8 cellular contexts compared by ENCODE assay signal in genomic region chr15:70093070-70093469, GRCh38. TPM values are rescaled to one million over a fixed set of nuclear protein-coding genes. Genes with fewer than 3 reads are reported as not detected.
DNase-seq lines count a peak whose midpoint lies in the region; ATAC-seq, FAIRE-seq and TF ChIP-seq lines count a peak whose summit lies in the region.

No MANE protein-coding gene starts in this region.

- WGBS in GM12878 (ENCODE audit: insufficient coverage, insufficient replicate concordance, low lambda C conversion rate, missing lambda C conversion rate), result 43% methylated on average over 3 of the region's 3 CpGs

- peak overlapping the region; percentile 48 to 99 (median 77) for H3K4me2 ChIP-seq in BLaER1 treated with 17β-estradiol and CSF1 and Interleukin-3, amounts not matched to agents 10 nM and 100 nM
- H3K4me2 ChIP-seq in GM12878 (ENCODE audit: control insufficient read depth, insufficient read depth), result peak overlapping the region; percentile 72

- peaks cover 36 to 59% (median 41%) of the 10 kb centered on the region in 10 experiments for H3K4me1 ChIP-seq in BLaER1 treated with 17β-estradiol and CSF1 and Interleukin-3, amounts not matched to agents 10 nM and 100 nM
- H3K4me1 ChIP-seq in GM12878 (ENCODE audit: control insufficient read depth, insufficient read depth, low read length), result peaks cover 15% of the 10 kb centered on the region

- RAD21 ChIA-PET in GM12878 (lab: Charles Lee; ENCODE audit: unreplicated experiment), result interaction anchor here (0.8 to 4.3 kb wide), 4 partner anchors 57 to 615 kb away, joined by 3 to 16 read pairs (median 4); no protein-coding TSS in a partner anchor

- no peaks in the 10 kb centered on the region for H3K9me3 ChIP-seq in BLaER1 treated with 17β-estradiol and CSF1 and Interleukin-3, amounts not matched to agents 10 nM and 100 nM (replicated peaks in 1 of 11)
- H3K9me3 ChIP-seq in GM12878 (replicated peaks; ENCODE audit: control insufficient read depth, insufficient read depth, low read length), result no peaks in the 10 kb centered on the region

- CTCF ChIA-PET in GM12878 (lab: Yijun Ruan, JAX), result interaction anchor here (1.4 to 2.1 kb wide), 4 partner anchors 52 to 518 kb away, joined by 3 to 7 read pairs (median 6); no protein-coding TSS in a partner anchor

- H4K20me1 ChIP-seq in BLaER1 treated with 17β-estradiol and CSF1 and Interleukin-3, amounts not matched to agents 10 nM and 100 nM, result peaks cover 32 to 90% (median 49%) of the 10 kb centered on the region in 11 experiments
- H4K20me1 ChIP-seq in GM12878 (ENCODE audit: control insufficient read depth, insufficient read depth), result peaks cover 8% of the 10 kb centered on the region; the same call in 1 of the 2 replicates

- H3K36me3 ChIP-seq in BLaER1 treated with 17β-estradiol and CSF1 and Interleukin-3, amounts not matched to agents 10 nM and 100 nM, result peaks cover 0 to 71% (median 0%) of the 10 kb centered on the region in 11 experiments; a peak in 6 of 22 replicates
- H3K36me3 ChIP-seq in GM12878 (ENCODE audit: control insufficient read depth in 2 of 2, insufficient read depth in 2 of 2, low read length in 1 of 2), result peaks cover 0 to 22% of the 10 kb centered on the region in 2 experiments; a peak in 2 of 4 replicates

- POLR2A ChIA-PET in GM12878 (lab: Charles Lee), result interaction anchor here (1.1 to 3.5 kb wide), 2 partner anchors 57 to 78 kb away, joined by 3 to 17 read pairs; no protein-coding TSS in a partner anchor

- in situ Hi-C loops in KBM-7 (cut with MboI; ENCODE audit: low pct_unique_long_range_greater_than_20kb, low sequenced_read_pairs), result no loop called here
- in situ Hi-C loops in GM12878 (cut with MboI), result no loop called here

- TF ChIP-seq RAD21 in GM12878 (IDR thresholded peaks at IDR 0.05; ENCODE audit: insufficient read depth, low read depth, low read length), result no peak

- H3K4me1 Mint-ChIP-seq in natural killer cell, result peaks cover 43 to 67% of the 10 kb centered on the region in 2 donors

- no peak overlapping the region for H3K27ac Mint-ChIP-seq in natural killer cell

- peaks cover 33 to 41% of the 10 kb centered on the region in 2 donors for H3K27me3 Mint-ChIP-seq in natural killer cell (ENCODE audit: low read depth in 2 of 2)

- no peaks in the 10 kb centered on the region for H3K36me3 Mint-ChIP-seq in natural killer cell

- H3K4me3 ChIP-seq in BLaER1 treated with 17β-estradiol and CSF1 and Interleukin-3, amounts not matched to agents 10 nM and 100 nM, result no peak overlapping the region
- H3K4me3 ChIP-seq in GM12878, result peak overlapping the region; percentile 42; the same call in 1 of the 2 replicates

- no peak for TF ChIP-seq EP300 in GM12878 (IDR thresholded peaks at IDR 0.05; ENCODE audit: borderline replicate concordance in 1 of 2, control insufficient read depth in 1 of 2, low read depth in 2 of 2, low read length in 2 of 2)

- peaks cover 60% of the 10 kb centered on the region for H3K79me2 ChIP-seq in GM12878 (ENCODE audit: control insufficient read depth, insufficient read depth, low read length)

- no peak overlapping the region for H3K27ac ChIP-seq in BLaER1 treated with 17β-estradiol and CSF1 and Interleukin-3, amounts not matched to agents 10 nM and 100 nM
- H3K27ac ChIP-seq in GM12878 (ENCODE audit: control insufficient read depth, insufficient read depth), result no peak overlapping the region

- intact Hi-C loops in GM12878 (cut with micrococcal nuclease; ENCODE audit: unreplicated experiment), result no loop called here
- intact Hi-C loops in natural killer cell (cut with micrococcal nuclease), result loop anchor here (10.0 kb wide), 1 partner anchor 672 kb away; the partner anchor contains the start of gene UACA

- H3K9me3 Mint-ChIP-seq in natural killer cell, result no peaks in the 10 kb centered on the region

- no peak overlapping the region for H3K9ac ChIP-seq in BLaER1 treated with 17β-estradiol and CSF1 and Interleukin-3, amounts not matched to agents 10 nM and 100 nM
- peak overlapping the region; percentile 18; the same call in 1 of the 2 replicates for H3K9ac ChIP-seq in GM12878 (ENCODE audit: control insufficient read depth, insufficient read depth, low read length)

- no peak for TF ChIP-seq POLR2A in GM12878 (IDR thresholded peaks at IDR 0.05; ENCODE audit: low read depth, low read length)

- DNase-seq in KBM-7 (peak; percentile 37), GM12878 (ENCODE audit: low read depth, low spot score) (no peak), natural killer cell (no peak), GM10266 (ENCODE audit: extremely low spot score) (no peak)

- SMC1A ChIA-PET in GM12878 (lab: Charles Lee; ENCODE audit: uncharacterized antibody, unreplicated experiment), result interaction anchor here (1.1 to 2.2 kb wide), 8 partner anchors 12 to 393 kb away, joined by 3 to 12 read pairs (median 4); no protein-coding TSS in a partner anchor

- H3K4me3 Mint-ChIP-seq in natural killer cell, result peak overlapping the region; percentile 21

- BruUV-seq in GM12878 (replicated peaks; lab: Mats Ljungman, UMichigan), result no TSS peak

- no peak for FAIRE-seq in GM12878 (lab: Jason Lieb, UNC)

- H2AFZ ChIP-seq in GM12878 (ENCODE audit: control insufficient read depth, low read depth, low read length), result no peak overlapping the region

- H3K27me3 ChIP-seq in BLaER1 treated with 17β-estradiol and CSF1 and Interleukin-3, amounts not matched to agents 10 nM and 100 nM, result peaks cover 48 to 92% (median 87%) of the 10 kb centered on the region in 11 experiments
- H3K27me3 ChIP-seq in GM12878 (replicated peaks in 1 of 2; ENCODE audit: control insufficient read depth in 2 of 2, insufficient read depth in 2 of 2, low read length in 1 of 2), result no peaks in the 10 kb centered on the region

- no peak for TF ChIP-seq CTCF in GM12878 (IDR thresholded peaks at IDR 0.05 in 2 of 3, conservative IDR thresholded peaks at IDR 0.05 in 1 of 3; ENCODE audit: control insufficient read depth in 2 of 3, extremely low read depth in 1 of 3, insufficient read depth in 1 of 3, low read depth in 3 of 3, low read length in 3 of 3)
- no peak for TF ChIP-seq CTCF in natural killer cell (IDR thresholded peaks at IDR 0.05)
- TF ChIP-seq CTCF in GM10266 (IDR thresholded peaks at IDR 0.05; ENCODE audit: control insufficient read depth, insufficient read depth, low read depth, missing control alignments), result no peak

- ATAC-seq in GM12878, result no peak
- ATAC-seq in natural killer cell, result no peak
- ATAC-seq in GM19397 (IDR thresholded peaks at IDR 0.05; ENCODE audit: unreplicated experiment), result no peak
- no peak for ATAC-seq in HG02623 (IDR thresholded peaks at IDR 0.05; ENCODE audit: unreplicated experiment)
- no peak for ATAC-seq in HG03432 (IDR thresholded peaks at IDR 0.05; ENCODE audit: unreplicated experiment)

TF ChIP-seq in GM12878, 131 proteins besides CTCF, POLR2A, EP300 and RAD21:
- no peak for TF ChIP-seq NR2F1 (conservative IDR thresholded peaks at IDR 0.05)
- no peak for TF ChIP-seq SREBF2 (IDR thresholded peaks at IDR 0.05; ENCODE audit: low read length)
- no peak for TF ChIP-seq BCL11A (IDR thresholded peaks at IDR 0.05; ENCODE audit: low read depth, low read length)
- TF ChIP-seq NFYA (IDR thresholded peaks at IDR 0.05; ENCODE audit: borderline replicate concordance, low read depth, low read length), result no peak
- no peak for TF ChIP-seq HDAC6 (IDR thresholded peaks at IDR 0.05; ENCODE audit: unreplicated experiment)
- TF ChIP-seq KDM1A (IDR thresholded peaks at IDR 0.05; ENCODE audit: borderline replicate concordance), result no peak
TF ChIP-seq in GM12878: peak in this region for 0.

RNA-seq across cellular contexts. Expression of gene TLE3, which starts 4.6 kb away (rescaled TPM):
- total RNA-seq in GM12878 (2013; cell fraction: nucleolus; rRNA removed), result 56.1 and 56.3 TPM in 2 replicates
- total RNA-seq in GM12878 (2014; rRNA removed), result 20.3 and 21.9 TPM in 2 replicates
- total RNA-seq in GM12878 (2014; rRNA removed; fragmentation: Illumina TruSeq; extraction: Trizol), result 8.7 and 9.2 TPM in 2 replicates
- total RNA-seq in GM12878 (2021), result 56.3 and 65.5 TPM in 2 replicates
- polyA plus RNA-seq in GM12878 (2011; ENCODE audit: low read depth), result 34.4 TPM
- 5.3 and 8.7 TPM in 2 replicates for polyA plus RNA-seq in GM12878 (2011; rRNA removed)
- 12.5 and 15.1 TPM in 2 replicates for polyA plus RNA-seq in GM12878 (2011; cell fraction: cytosol; rRNA removed)
- 58.8 and 68.9 TPM in 2 replicates for polyA plus RNA-seq in GM12878 (2011; cell fraction: nucleus; rRNA removed)
- 27.1 and 45.9 TPM in 2 replicates for polyA plus RNA-seq in GM12878 (2012)
- polyA plus RNA-seq in GM12878 (2014; fragmentation: Illumina TruSeq; extraction: Trizol), result 4.6 and 9.7 TPM in 2 replicates
- polyA plus RNA-seq in GM12878 (2014; fragmentation: Nextera tagmentation; extraction: Ambion mirVana), result 1 to 10 TPM; 1.2 to 2.2 TPM
- polyA plus RNA-seq in GM12878 (2014; rRNA removed), result 23.6 and 28.3 TPM in 2 replicates
- 10 to 100 TPM in 1 of 2 experiments, 1 to 10 TPM in 1; 9.6 to 10.0 TPM for polyA plus RNA-seq in GM12878 (2016; fragmentation: Nextera tagmentation; extraction: Ambion mirVana)
- 35.7 and 39.9 TPM in 2 replicates for polyA minus RNA-seq in GM12878 (2011; rRNA and poly(A)+ RNA removed)
- polyA minus RNA-seq in GM12878 (2011; cell fraction: cytosol; rRNA and poly(A)+ RNA removed), result 14.1 and 25.1 TPM in 2 replicates
- 34.3 and 66.5 TPM in 2 replicates for polyA minus RNA-seq in GM12878 (2011; cell fraction: nucleus; rRNA and poly(A)+ RNA removed)
- total RNA-seq in natural killer cell, result 10 to 100 TPM; 32.1 to 94.9 (median 36.7) TPM
